In the genomic region with DNA sequence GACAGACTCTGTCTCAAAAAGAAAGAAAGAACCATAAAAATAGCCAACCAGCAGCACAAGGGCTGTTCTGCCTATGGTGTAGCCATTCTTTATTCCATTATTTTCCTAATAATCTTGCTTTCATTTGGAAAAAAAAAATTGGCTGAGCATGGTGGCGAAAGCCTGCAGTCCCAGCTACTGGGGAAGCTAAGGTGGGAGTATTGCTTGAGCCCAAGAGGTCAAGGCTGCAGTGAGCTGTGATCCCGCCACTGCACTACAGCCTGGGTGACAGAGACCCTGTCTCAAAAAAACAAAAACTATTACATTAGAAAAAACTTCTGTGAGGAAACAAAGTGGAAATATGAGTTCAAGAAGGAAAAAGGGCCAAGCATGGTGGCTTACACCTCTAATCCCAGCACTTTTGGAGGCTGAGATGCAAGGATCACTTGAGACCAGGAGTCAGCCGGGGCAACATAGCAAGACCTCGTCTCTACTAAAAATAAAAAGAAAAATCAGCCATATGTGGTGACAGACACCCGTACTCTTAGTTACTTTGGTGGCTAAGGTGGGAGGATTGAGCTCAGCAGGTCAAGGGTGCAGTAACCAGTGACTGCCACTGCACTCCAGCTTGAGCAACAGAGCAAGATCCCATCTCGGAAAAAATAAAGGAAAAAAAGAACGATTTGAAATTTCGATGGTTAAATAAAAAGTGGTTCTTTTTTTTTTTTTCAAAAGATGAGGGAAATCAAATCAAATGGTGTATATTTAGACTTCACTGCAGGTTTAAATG, we compare ENCODE assay signal across 10 cellular contexts. TPM values are rescaled to one million over a fixed set of nuclear protein-coding genes. Genes with fewer than 3 reads are reported as not detected.
A peak's percentile ranks its signal among the peaks of the same experiment; 100 is the strongest.
DNase-seq lines count a peak whose midpoint lies in the region; ATAC-seq lines count a peak whose summit lies in the region.
"Had no signal": no experiment of that assay in that cellular context is flagged by ENCODE, and none has a peak within 500 bp of the region (broad histone marks: within the 10 kb centered on the region; RNA-seq: fewer than 3 reads in every experiment).

No MANE protein-coding gene starts in this region.

- peaks cover 2% of the 10 kb centered on the region for H3K36me3 Mint-ChIP-seq in activated T-cell treated with anti-CD3 and anti-CD28 coated beads, Interleukin-2, amount 50 U/mL, for 4 hours (ENCODE audit: insufficient read depth)
- peaks cover 16% of the 10 kb centered on the region for H3K36me3 Mint-ChIP-seq in stimulated activated effector memory CD8-positive, alpha-beta T cell treated with anti-CD3 and anti-CD28 coated beads, Interleukin-12 subunit alpha, Interleukin-12 subunit beta, amount 100 ng/mL, for 72 hours

- H3K27ac Mint-ChIP-seq in stimulated activated effector memory CD8-positive, alpha-beta T cell treated with anti-CD3 and anti-CD28 coated beads, Interleukin-12 subunit alpha, Interleukin-12 subunit beta, amount 100 ng/mL, for 72 hours: no peak overlapping the region

- H3K9me3 Mint-ChIP-seq in activated T-cell treated with anti-CD3 and anti-CD28 coated beads, Interleukin-2, amount 50 U/mL, for 4 hours: no peaks in the 10 kb centered on the region
- no peaks in the 10 kb centered on the region for H3K9me3 Mint-ChIP-seq in stimulated activated effector memory CD8-positive, alpha-beta T cell treated with anti-CD3 and anti-CD28 coated beads, Interleukin-12 subunit alpha, Interleukin-12 subunit beta, amount 100 ng/mL, for 72 hours

- in situ Hi-C loops in SK-MEL-5 (cut with HindIII; ENCODE audit: low pct_unique_long_range_greater_than_20kb, low sequenced_read_pairs): no loop called here

- H3K4me1 Mint-ChIP-seq in activated T-cell treated with anti-CD3 and anti-CD28 coated beads, Interleukin-2, amount 50 U/mL, for 4 hours (ENCODE audit: low read depth): peaks cover 35% of the 10 kb centered on the region
- peaks cover 31% of the 10 kb centered on the region for H3K4me1 Mint-ChIP-seq in stimulated activated effector memory CD8-positive, alpha-beta T cell treated with anti-CD3 and anti-CD28 coated beads, Interleukin-12 subunit alpha, Interleukin-12 subunit beta, amount 100 ng/mL, for 72 hours

- H3K27me3 Mint-ChIP-seq in activated T-cell treated with anti-CD3 and anti-CD28 coated beads, Interleukin-2, amount 50 U/mL, for 4 hours (ENCODE audit: low read depth): no peaks in the 10 kb centered on the region

- no peak for DNase-seq in activated T-cell treated with anti-CD3 and anti-CD28 coated beads, Interleukin-2, amount 50 U/mL, for 4 hours
- DNase-seq in activated T-cell treated with anti-CD3 and anti-CD28 coated beads, Interleukin-2, amount 50 U/mL, for 1 hour: no peak
- DNase-seq in SK-MEL-5 (ENCODE audit: low read depth, low spot score) (peak; percentile 38), epithelial cell of prostate (ENCODE audit: low read depth, low spot score) (no peak), DMS153 treated with DMSO at 0.1 percent for 48 hours (lab: John Stamatoyannopoulos, UW; ENCODE audit: unreplicated experiment) (no peak)
- no peak for DNase-seq in stimulated activated effector memory CD8-positive, alpha-beta T cell treated with anti-CD3 and anti-CD28 coated beads, Interleukin-12 subunit alpha, Interleukin-12 subunit beta, amount 100 ng/mL, for 72 hours (ENCODE audit: low spot score in 2 of 2)
- DNase-seq: mucosa of descending colon, NCI-H446 treated with DMSO at 0.1 percent for 48 hours had no signal

- peak overlapping the region; percentile 33 for H3K4me3 Mint-ChIP-seq in activated T-cell treated with anti-CD3 and anti-CD28 coated beads, Interleukin-2, amount 50 U/mL, for 4 hours
- peak overlapping the region; percentile 95 for H3K4me3 Mint-ChIP-seq in stimulated activated effector memory CD8-positive, alpha-beta T cell treated with anti-CD3 and anti-CD28 coated beads, Interleukin-12 subunit alpha, Interleukin-12 subunit beta, amount 100 ng/mL, for 72 hours

- H3K27ac ChIP-seq in epithelial cell of prostate: peak overlapping the region; percentile 98

- no peak for ATAC-seq in activated T-cell treated with anti-CD3 and anti-CD28 coated beads, Interleukin-2, amount 50 U/mL, for 4 hours
- ATAC-seq in stimulated activated effector memory CD8-positive, alpha-beta T cell treated with anti-CD3 and anti-CD28 coated beads, Interleukin-12 subunit alpha, Interleukin-12 subunit beta, amount 100 ng/mL, for 72 hours: no peak
- no peak for ATAC-seq in GM21526 (IDR thresholded peaks at IDR 0.05; ENCODE audit: low FRiP score, unreplicated experiment)
- no peak for ATAC-seq in HG02610 (IDR thresholded peaks at IDR 0.05; ENCODE audit: unreplicated experiment)
- ATAC-seq: mucosa of descending colon had no signal

RNA-seq across cellular contexts. Expression of a gene that starts 2.5 kb away (rescaled TPM):
- total RNA-seq in activated T-cell treated with anti-CD3 and anti-CD28 coated beads, Interleukin-2, amount 50 U/mL, for 4 hours: 10 to 100 TPM; 17.3 to 21.1 (median 19.1) TPM
- 32.1 and 41.4 TPM in 2 replicates for total RNA-seq in SK-MEL-5 (2014; rRNA removed; shearing (Covaris generic))
- polyA plus RNA-seq in SK-MEL-5 (2015; cell fraction: cytosol; rRNA removed): 46.2 and 51.5 TPM in 2 replicates
- polyA plus RNA-seq in SK-MEL-5 (2015; cell fraction: nucleus; rRNA removed): 22.3 and 26.7 TPM in 2 replicates

RNA-seq across cellular contexts. Expression of a gene that starts 12.1 kb away (rescaled TPM):
- total RNA-seq in activated T-cell treated with anti-CD3 and anti-CD28 coated beads, Interleukin-2, amount 50 U/mL, for 4 hours: 100 to 1,000 TPM; 228 to 255 (median 241) TPM
- total RNA-seq in SK-MEL-5 (2014; rRNA removed; shearing (Covaris generic)): 71.5 and 78.0 TPM in 2 replicates
- 71.8 and 85.7 TPM in 2 replicates for polyA plus RNA-seq in SK-MEL-5 (2015; cell fraction: cytosol; rRNA removed)
- 61.5 and 64.3 TPM in 2 replicates for polyA plus RNA-seq in SK-MEL-5 (2015; cell fraction: nucleus; rRNA removed)
